ENCODE assay signal across 9 cellular contexts in the genomic region with DNA sequence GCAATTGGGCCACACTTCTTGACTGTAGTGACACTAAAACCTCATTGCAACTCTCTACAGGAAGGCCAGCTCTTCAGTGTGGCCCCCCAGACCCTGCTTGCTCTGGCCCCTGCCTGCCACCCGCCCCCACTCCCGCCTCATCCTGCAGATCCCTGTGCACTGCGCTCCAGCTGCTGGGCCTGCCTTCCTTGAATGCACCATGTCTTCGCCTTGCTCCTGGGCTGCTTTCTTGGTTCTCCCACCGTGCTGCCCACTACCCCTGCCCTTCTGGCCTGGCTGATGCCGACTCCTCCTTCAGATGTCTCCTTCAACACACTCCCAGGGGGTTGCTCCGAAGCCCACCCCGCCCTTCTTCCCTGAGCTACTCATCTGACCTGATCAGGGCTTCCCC.
DNase-seq lines count a peak whose midpoint lies in the region; ATAC-seq and TF ChIP-seq lines count a peak whose summit lies in the region.
"Had no signal": no experiment of that assay in that cellular context is flagged by ENCODE, and none has a peak within 500 bp of the region (broad histone marks: within the 10 kb centered on the region; RNA-seq: fewer than 3 reads in every experiment).

No MANE protein-coding gene starts in this region.

- DNase-seq in natural killer cell treated with Interleukin-12 subunit alpha and Interleukin-12 subunit beta and Interleukin-15 and Interleukin-18, amount 100 ng/mL, for 72 hours (ENCODE audit: low spot score): no peak
- no peak for DNase-seq in natural killer cell
- no peak for DNase-seq in epithelial cell of prostate (ENCODE audit: low read depth, low spot score)
- no peak for DNase-seq in osteoblast (ENCODE audit: insufficient read length, low spot score, missing footprints)
- DNase-seq in stimulated activated CD4-positive, alpha-beta T cell treated with anti-CD3 and anti-CD28 coated beads, Interleukin-2, amount 100 ng/mL, for 48 hours: no peak
- DNase-seq in NCI-H1048 (lab: John Stamatoyannopoulos, UW): no peak

- intact Hi-C loops in natural killer cell (cut with micrococcal nuclease): no loop called here

- H4K20me1 ChIP-seq in osteoblast (ENCODE audit: insufficient read depth, low read length): no peaks in the 10 kb centered on the region

- H3K4me3 Mint-ChIP-seq in natural killer cell treated with Interleukin-12 subunit alpha and Interleukin-12 subunit beta and Interleukin-15 and Interleukin-18, amount 100 ng/mL, for 72 hours: peak overlapping the region; percentile 30
- no peak overlapping the region for H3K4me3 Mint-ChIP-seq in natural killer cell
- H3K4me3 Mint-ChIP-seq: dendritic cell treated with granulocyte-macrophage colony-stimulating factor and Interleukin-4, amounts not matched to agents 40 ng/mL and 50 ng/mL, for 4 days had no signal

- H3K36me3 Mint-ChIP-seq in natural killer cell treated with Interleukin-12 subunit alpha and Interleukin-12 subunit beta and Interleukin-15 and Interleukin-18, amount 100 ng/mL, for 72 hours: no peaks in the 10 kb centered on the region
- no peaks in the 10 kb centered on the region for H3K36me3 Mint-ChIP-seq in natural killer cell

- no peak overlapping the region for H3K27ac Mint-ChIP-seq in natural killer cell treated with Interleukin-12 subunit alpha and Interleukin-12 subunit beta and Interleukin-15 and Interleukin-18, amount 100 ng/mL, for 72 hours
- H3K27ac Mint-ChIP-seq in natural killer cell: no peak overlapping the region
- H3K27ac Mint-ChIP-seq: dendritic cell treated with granulocyte-macrophage colony-stimulating factor and Interleukin-4, amounts not matched to agents 40 ng/mL and 50 ng/mL, for 4 days had no signal

- H3K4me3 ChIP-seq in osteoblast (ENCODE audit: insufficient read depth, low read length): peak overlapping the region; percentile 38

- ATAC-seq in natural killer cell treated with Interleukin-12 subunit alpha and Interleukin-12 subunit beta and Interleukin-15 and Interleukin-18, amount 100 ng/mL, for 72 hours: no peak
- no peak for ATAC-seq in natural killer cell
- no peak for ATAC-seq in esophagus mucosa
- no peak for ATAC-seq in GM18517 (IDR thresholded peaks at IDR 0.05; ENCODE audit: unreplicated experiment)

- no peaks in the 10 kb centered on the region for H3K27me3 ChIP-seq in osteoblast (ENCODE audit: insufficient read depth, low read length)

- H3K4me1 ChIP-seq in osteoblast (ENCODE audit: insufficient read depth, low read length): peaks cover 37% of the 10 kb centered on the region

- H3K9me3 Mint-ChIP-seq in natural killer cell treated with Interleukin-12 subunit alpha and Interleukin-12 subunit beta and Interleukin-15 and Interleukin-18, amount 100 ng/mL, for 72 hours: no peaks in the 10 kb centered on the region
- H3K9me3 Mint-ChIP-seq in natural killer cell: no peaks in the 10 kb centered on the region
- H3K9me3 Mint-ChIP-seq: dendritic cell treated with granulocyte-macrophage colony-stimulating factor and Interleukin-4, amounts not matched to agents 40 ng/mL and 50 ng/mL, for 4 days had no signal

- no peak overlapping the region for H2AFZ ChIP-seq in osteoblast (ENCODE audit: low read length)

- H3K4me1 Mint-ChIP-seq in natural killer cell treated with Interleukin-12 subunit alpha and Interleukin-12 subunit beta and Interleukin-15 and Interleukin-18, amount 100 ng/mL, for 72 hours (ENCODE audit: low read depth in 2 of 2): peaks cover 5 to 26% of the 10 kb centered on the region in 2 donors
- peaks cover 5 to 20% of the 10 kb centered on the region in 2 donors for H3K4me1 Mint-ChIP-seq in natural killer cell

- H3K79me2 ChIP-seq in osteoblast (ENCODE audit: insufficient read depth, low read length): peaks cover 54% of the 10 kb centered on the region

- no peak for TF ChIP-seq CTCF in natural killer cell (IDR thresholded peaks at IDR 0.05)
- no peak for TF ChIP-seq CTCF in osteoblast (IDR thresholded peaks at IDR 0.05; ENCODE audit: extremely low read depth, low read depth, low read length)

- H3K27ac ChIP-seq in epithelial cell of prostate: peak overlapping the region; percentile 99
- peak overlapping the region; percentile 99 for H3K27ac ChIP-seq in osteoblast (ENCODE audit: low read depth, low read length)

- H3K36me3 ChIP-seq in osteoblast (ENCODE audit: insufficient read depth, low read length): no peaks in the 10 kb centered on the region

- H3K27me3 Mint-ChIP-seq in natural killer cell treated with Interleukin-12 subunit alpha and Interleukin-12 subunit beta and Interleukin-15 and Interleukin-18, amount 100 ng/mL, for 72 hours: no peaks in the 10 kb centered on the region
- H3K27me3 Mint-ChIP-seq in natural killer cell (ENCODE audit: low read depth in 2 of 2): no peaks in the 10 kb centered on the region
- H3K27me3 Mint-ChIP-seq: dendritic cell treated with granulocyte-macrophage colony-stimulating factor and Interleukin-4, amounts not matched to agents 40 ng/mL and 50 ng/mL, for 4 days had no signal

- peak overlapping the region; percentile 84 for H3K4me2 ChIP-seq in osteoblast (ENCODE audit: insufficient read depth, low read length)

- H3K9me3 ChIP-seq in osteoblast (ENCODE audit: low read depth, low read length): no peaks in the 10 kb centered on the region
